In the genomic region with DNA sequence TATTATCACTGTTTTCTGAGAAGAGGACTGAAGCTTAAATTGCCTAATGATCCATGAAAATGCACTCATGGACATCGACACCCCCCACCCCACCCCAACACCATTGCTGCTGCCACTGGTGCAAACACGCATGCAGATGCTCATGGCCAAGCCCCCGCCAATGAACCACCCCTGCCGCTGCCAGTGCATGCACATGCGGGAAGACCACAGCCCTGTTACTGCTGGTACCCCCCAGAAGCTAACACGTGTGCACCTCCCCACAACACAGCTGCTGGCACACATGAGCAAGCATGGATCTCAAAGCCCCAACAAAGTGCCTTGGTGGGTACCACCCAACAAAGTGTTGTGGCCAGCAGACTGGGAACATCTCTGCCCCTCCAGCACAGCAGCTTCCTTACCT, we compare ENCODE assay signal across 8 cellular contexts.
"Had no signal": no experiment of that assay in that cellular context is flagged by ENCODE, and none has a peak within 500 bp of the region (broad histone marks: within the 10 kb centered on the region; RNA-seq: fewer than 3 reads in every experiment).

No MANE protein-coding gene starts in this region.

- H3K4me1 ChIP-seq: HAP-1 had no signal

- H3K27ac ChIP-seq: GM23248 had no signal

- H3K4me2 ChIP-seq: GM23338 had no signal

- H3K4me3 ChIP-seq: GM23248, GM23338, HAP-1 had no signal

- H3K9ac ChIP-seq: GM23248 had no signal

- H3K36me3 ChIP-seq: HAP-1 had no signal

- DNase-seq: GM23248, GOT3, H7, H9, HCEC 1CT, HFFc6 had no signal

- H2AFZ ChIP-seq: GM23248, GM23338 had no signal

- H3K9me3 ChIP-seq: HAP-1 had no signal
